ENCODE assay signal across 14 cellular contexts in genomic region chrX:109440475-109440874, GRCh38.
DNase-seq lines count a peak whose midpoint lies in the region; ATAC-seq lines count a peak whose summit lies in the region.
"Had no signal": no experiment of that assay in that cellular context is flagged by ENCODE, and none has a peak within 500 bp of the region (broad histone marks: within the 10 kb centered on the region; RNA-seq: fewer than 3 reads in every experiment).

No MANE protein-coding gene starts in this region.

- ATAC-seq in GM19043 (IDR thresholded peaks at IDR 0.05; ENCODE audit: low read depth, unreplicated experiment), result peak; percentile 86
- ATAC-seq in GM21786 (IDR thresholded peaks at IDR 0.05; ENCODE audit: unreplicated experiment), result peak; percentile 92
- ATAC-seq in HG03432 (IDR thresholded peaks at IDR 0.05; ENCODE audit: unreplicated experiment), result peak; percentile 78
- ATAC-seq: CD8-positive, alpha-beta T cell had no signal

- DNase-seq in amniotic epithelial cell (ENCODE audit: low read depth), result peak; percentile 6
- no peak for DNase-seq in stimulated activated CD4-positive, alpha-beta T cell treated with anti-CD3 and anti-CD28 coated beads, Interleukin-2, amount 100 ng/mL, for 48 hours
- no peak for DNase-seq in NCI-H748 (lab: John Stamatoyannopoulos, UW; ENCODE audit: unreplicated experiment)
- no peak for DNase-seq in inferior parietal cortex (ENCODE audit: extremely low spot score)
- DNase-seq in activated CD4-positive, alpha-beta T cell treated with anti-CD3 and anti-CD28 coated beads, Interleukin-2, amount 50 U/mL, for 48 hours, result no peak
- DNase-seq: activated CD4-positive, alpha-beta memory T cell treated with anti-CD3 and anti-CD28 coated beads for 36 hours; CD8-positive, alpha-beta T cell; effector CD4-positive, alpha-beta T cell; mesenchymal stem cell; NCI-H446; posterior cingulate gyrus had no signal
